In genomic region chr21:35465750-35466149, GRCh38 we compare ENCODE assay signal across 25 cellular contexts.
"Had no signal": no experiment of that assay in that cellular context is flagged by ENCODE, and none has a peak within 500 bp of the region (broad histone marks: within the 10 kb centered on the region; RNA-seq: fewer than 3 reads in every experiment).

No MANE protein-coding gene starts in this region.

- H3K4me1 ChIP-seq: pancreas, prostate gland, spleen, tibial nerve, vagina had no signal

- H3K27me3 Mint-ChIP-seq: naive thymus-derived CD4-positive, alpha-beta T cell; natural killer cell treated with Interleukin-12 subunit alpha and Interleukin-12 subunit beta and Interleukin-15 and Interleukin-18, amount 100 ng/mL, for 72 hours; stimulated activated memory B cell treated with anti-CD40 and anti-IgM and Interleukin-4, amounts not matched to agents 10 μg/mL and 1 μg/mL and 100 μg/mL, for 72 hours; stimulated activated naive CD8-positive, alpha-beta T cell treated with anti-CD3 and anti-CD28 coated beads, Interleukin-15, amount 100 ng/mL, for 72 hours had no signal

- ATAC-seq: left cardiac atrium; left lobe of liver; mucosa of descending colon; naive thymus-derived CD4-positive, alpha-beta T cell; natural killer cell treated with Interleukin-12 subunit alpha and Interleukin-12 subunit beta and Interleukin-15 and Interleukin-18, amount 100 ng/mL, for 72 hours; pancreas; right cardiac atrium; sciatic nerve; stimulated activated memory B cell treated with anti-CD40 and anti-IgM and Interleukin-4, amounts not matched to agents 10 μg/mL and 1 μg/mL and 100 μg/mL, for 72 hours; stimulated activated naive CD8-positive, alpha-beta T cell treated with anti-CD3 and anti-CD28 coated beads, Interleukin-15, amount 100 ng/mL, for 72 hours had no signal

- H3K4me1 Mint-ChIP-seq: memory B cell; stimulated activated memory B cell treated with anti-CD40 and anti-IgM and Interleukin-4, amounts not matched to agents 10 μg/mL and 1 μg/mL and 100 μg/mL, for 72 hours; stimulated activated naive CD8-positive, alpha-beta T cell treated with anti-CD3 and anti-CD28 coated beads, Interleukin-15, amount 100 ng/mL, for 72 hours had no signal

- H3K27ac Mint-ChIP-seq: memory B cell; stimulated activated memory B cell treated with anti-CD40 and anti-IgM and Interleukin-4, amounts not matched to agents 10 μg/mL and 1 μg/mL and 100 μg/mL, for 72 hours; stimulated activated naive CD8-positive, alpha-beta T cell treated with anti-CD3 and anti-CD28 coated beads, Interleukin-15, amount 100 ng/mL, for 72 hours; type B pancreatic cell had no signal

- DNase-seq: hippocampal formation; kidney glomerular epithelial cell; left cardiac atrium; midbrain; mucosa of descending colon; naive thymus-derived CD4-positive, alpha-beta T cell; pancreas; retina; right cardiac atrium; spleen; stimulated activated CD4-positive, alpha-beta T cell treated with anti-CD3 and anti-CD28 coated beads, Interleukin-4, amount 100 ng/mL, for 4 hours; stimulated activated CD8-positive, alpha-beta memory T cell treated with anti-CD3 and anti-CD28 coated beads, Interleukin-4, amount 100 ng/mL, for 48 hours; stimulated activated naive CD4-positive, alpha-beta T cell treated with Interleukin-2 at 50 U/mL for 16 hours; stimulated activated naive CD8-positive, alpha-beta T cell treated with anti-CD3 and anti-CD28 coated beads, Interleukin-15, amount 100 ng/mL, for 72 hours; substantia nigra had no signal

- H3K27ac ChIP-seq: pancreas, prostate gland, skin epidermis, spleen, tibial nerve, vagina had no signal

- H3K4me3 Mint-ChIP-seq: memory B cell; naive thymus-derived CD4-positive, alpha-beta T cell; natural killer cell treated with Interleukin-12 subunit alpha and Interleukin-12 subunit beta and Interleukin-15 and Interleukin-18, amount 100 ng/mL, for 72 hours; stimulated activated memory B cell treated with anti-CD40 and anti-IgM and Interleukin-4, amounts not matched to agents 10 μg/mL and 1 μg/mL and 100 μg/mL, for 72 hours; stimulated activated naive CD8-positive, alpha-beta T cell treated with anti-CD3 and anti-CD28 coated beads, Interleukin-15, amount 100 ng/mL, for 72 hours; type B pancreatic cell had no signal

- H3K36me3 Mint-ChIP-seq: memory B cell; stimulated activated memory B cell treated with anti-CD40 and anti-IgM and Interleukin-4, amounts not matched to agents 10 μg/mL and 1 μg/mL and 100 μg/mL, for 72 hours had no signal

- H3K9me3 ChIP-seq: mucosa of descending colon, pancreas, prostate gland, tibial nerve, vagina had no signal

- H3K27me3 ChIP-seq: pancreas, spleen, tibial nerve, vagina had no signal

- H3K36me3 ChIP-seq: pancreas, prostate gland, spleen, tibial nerve, vagina had no signal

- H3K4me3 ChIP-seq: mucosa of descending colon, pancreas, prostate gland, skin epidermis, spleen, tibial nerve, vagina had no signal
